In the genomic region with DNA sequence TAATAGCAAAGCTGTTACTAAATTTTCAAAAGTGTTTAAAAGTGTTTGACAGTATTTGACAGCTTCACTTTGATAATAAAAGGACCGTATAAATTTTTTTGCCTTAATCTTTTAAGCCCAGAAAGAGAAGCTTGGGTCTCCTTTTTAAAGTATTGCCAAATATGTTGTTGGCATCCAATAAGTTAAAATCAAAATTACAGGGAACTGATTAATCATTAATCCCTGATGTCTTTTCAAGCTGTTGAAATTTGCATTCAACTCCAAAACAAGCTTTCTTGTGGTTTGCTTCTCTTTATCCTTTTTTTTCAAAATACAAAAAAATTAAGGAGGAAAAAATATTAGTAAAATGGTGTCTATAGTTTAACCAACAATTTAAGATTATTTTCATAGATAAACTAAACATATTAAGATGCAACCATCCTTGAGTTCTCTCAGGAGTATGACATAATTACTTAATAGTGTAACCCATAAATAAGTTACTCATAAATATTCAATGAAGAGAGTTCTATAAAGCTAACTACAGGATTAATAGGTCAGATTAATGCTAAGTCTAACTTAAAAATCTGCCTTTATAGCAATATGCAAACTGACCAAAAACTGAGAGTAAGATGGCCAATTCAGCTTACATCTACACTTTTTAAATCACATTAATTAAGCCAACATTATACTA, we compare ENCODE assay signal across 17 cellular contexts. TPM values are rescaled to one million over a fixed set of nuclear protein-coding genes. Genes with fewer than 3 reads are reported as not detected.
DNase-seq lines count a peak whose midpoint lies in the region; ATAC-seq and TF ChIP-seq lines count a peak whose summit lies in the region.
"Had no signal": no experiment of that assay in that cellular context is flagged by ENCODE, and none has a peak within 500 bp of the region (broad histone marks: within the 10 kb centered on the region; RNA-seq: fewer than 3 reads in every experiment).

No MANE protein-coding gene starts in this region.

- no peaks in the 10 kb centered on the region for H3K27me3 ChIP-seq in Peyer's patch
- H3K27me3 ChIP-seq: BLaER1 treated with 17β-estradiol and CSF1 and Interleukin-3, amounts not matched to agents 10 nM and 100 nM had no signal

- peaks cover 9% of the 10 kb centered on the region for H3K4me1 Mint-ChIP-seq in endothelial cell (ENCODE audit: unreplicated experiment)
- H3K4me1 Mint-ChIP-seq: CD4-positive, CD25-positive, alpha-beta regulatory T cell had no signal

- no peaks in the 10 kb centered on the region for H3K27me3 Mint-ChIP-seq in endothelial cell (ENCODE audit: unreplicated experiment)
- H3K27me3 Mint-ChIP-seq: CD4-positive, CD25-positive, alpha-beta regulatory T cell; IgD-negative memory B cell had no signal

- TF ChIP-seq CTCF in endothelial cell (IDR thresholded peaks at IDR 0.05; ENCODE audit: unreplicated experiment), result no peak
- no peak for TF ChIP-seq CTCF in Peyer's patch (IDR thresholded peaks at IDR 0.05)

- H3K36me3 Mint-ChIP-seq in endothelial cell (ENCODE audit: low read depth, unreplicated experiment), result peaks cover 4% of the 10 kb centered on the region
- H3K36me3 Mint-ChIP-seq: CD4-positive, CD25-positive, alpha-beta regulatory T cell; IgD-negative memory B cell had no signal

- ATAC-seq in GM18511 (IDR thresholded peaks at IDR 0.05; ENCODE audit: unreplicated experiment) (peak; percentile 72), GM19452 (IDR thresholded peaks at IDR 0.05; ENCODE audit: unreplicated experiment) (peak; percentile 61), HG03159 (IDR thresholded peaks at IDR 0.05; ENCODE audit: unreplicated experiment) (peak; percentile 48)
- ATAC-seq: HCT116 had no signal

- no peaks in the 10 kb centered on the region for H3K9me3 Mint-ChIP-seq in endothelial cell (ENCODE audit: unreplicated experiment)
- H3K9me3 Mint-ChIP-seq: CD4-positive, CD25-positive, alpha-beta regulatory T cell; IgD-negative memory B cell had no signal

- H3K4me3 ChIP-seq in Peyer's patch, result no peak overlapping the region
- H3K4me3 ChIP-seq: BLaER1 treated with 17β-estradiol and CSF1 and Interleukin-3, amounts not matched to agents 10 nM and 100 nM; GM23248 had no signal

- DNase-seq in renal cortical epithelial cell (ENCODE audit: low read depth) (peak; percentile 43), endothelial cell (ENCODE audit: low spot score) (no peak), Peyer's patch (no peak), germinal center (ENCODE audit: low spot score) (no peak)
- DNase-seq: ACHN; CD4-positive, CD25-positive, alpha-beta regulatory T cell; DMS53; GM23248; KG1 had no signal

- H3K27ac Mint-ChIP-seq in endothelial cell (ENCODE audit: unreplicated experiment), result no peak overlapping the region
- H3K27ac Mint-ChIP-seq: CD4-positive, CD25-positive, alpha-beta regulatory T cell had no signal

- no peaks in the 10 kb centered on the region for H3K9me3 ChIP-seq in Peyer's patch

- no peaks in the 10 kb centered on the region for H3K4me1 ChIP-seq in Peyer's patch

- no peak overlapping the region for H3K27ac ChIP-seq in Peyer's patch
- H3K27ac ChIP-seq: BLaER1 treated with 17β-estradiol and CSF1 and Interleukin-3, amounts not matched to agents 10 nM and 100 nM; GM23248 had no signal

- H3K4me3 Mint-ChIP-seq in endothelial cell (ENCODE audit: unreplicated experiment), result no peak overlapping the region
- H3K4me3 Mint-ChIP-seq: CD4-positive, CD25-positive, alpha-beta regulatory T cell; IgD-negative memory B cell had no signal

- no peak for TF ChIP-seq POLR2A in Peyer's patch (IDR thresholded peaks at IDR 0.05)

- no peaks in the 10 kb centered on the region for H3K36me3 ChIP-seq in Peyer's patch

RNA-seq across cellular contexts. Expression of gene CALHM6, which starts 27.0 kb away (rescaled TPM):
- total RNA-seq in renal cortical epithelial cell (1.6 and 3.1 TPM in 2 replicates), endothelial cell (ENCODE audit: unreplicated experiment) (1.3 TPM), Peyer's patch (10 to 100 TPM in 1 of 4 donors, 1 to 10 TPM in 1, not detected in 2; 2.0 to 14.0 TPM)
- total RNA-seq: A172, GM23248, HT-29 had no signal
